8 cellular contexts compared by ENCODE assay signal in the genomic region with DNA sequence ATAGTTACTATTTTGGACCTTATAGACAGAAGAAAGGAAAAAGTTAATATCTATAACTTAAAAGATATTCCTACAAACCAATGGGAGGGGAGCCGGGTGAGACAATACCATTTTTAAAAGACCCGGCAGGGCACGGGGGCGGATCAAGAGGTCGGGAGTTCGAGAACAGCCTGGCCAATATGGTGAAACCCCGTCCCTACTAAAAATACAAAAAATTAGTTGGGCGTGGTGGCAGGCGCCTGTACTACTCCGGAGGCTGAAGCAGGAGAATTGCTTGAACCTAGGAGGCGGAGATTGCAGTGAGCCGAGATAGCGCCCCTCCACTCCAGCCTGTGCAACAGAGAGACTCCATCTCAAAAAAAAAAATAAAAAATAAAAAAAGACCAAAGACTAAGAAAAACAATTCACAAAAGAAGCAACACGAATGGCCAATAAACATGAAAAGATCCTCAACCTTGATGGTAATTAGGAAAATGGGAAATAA. TPM values are rescaled to one million over a fixed set of nuclear protein-coding genes. Genes with fewer than 3 reads are reported as not detected.
DNase-seq lines count a peak whose midpoint lies in the region; ATAC-seq and TF ChIP-seq lines count a peak whose summit lies in the region.

No MANE protein-coding gene starts in this region.

- TF ChIP-seq CTCF in astrocyte of the spinal cord (IDR thresholded peaks at IDR 0.05; ENCODE audit: low read depth, low read length) = no peak

- peaks cover 19 to 35% of the 10 kb centered on the region in 2 donors for H3K27me3 Mint-ChIP-seq in CD8-positive, alpha-beta memory T cell
- peaks cover 19 to 26% (median 23%) of the 10 kb centered on the region in 3 donors for H3K27me3 Mint-ChIP-seq in naive B cell

- peaks cover 35 to 43% (median 42%) of the 10 kb centered on the region in 3 donors for H3K4me1 Mint-ChIP-seq in CD8-positive, alpha-beta memory T cell
- peaks cover 13 to 36% (median 31%) of the 10 kb centered on the region in 3 donors for H3K4me1 Mint-ChIP-seq in naive B cell

- no peaks in the 10 kb centered on the region for H3K9me3 ChIP-seq in CD8-positive, alpha-beta memory T cell (ENCODE audit: low read length)
- H3K9me3 ChIP-seq in MG63 = no peaks in the 10 kb centered on the region

- POLR2A ChIA-PET in CD8-positive, alpha-beta memory T cell (lab: Charles Lee) = interaction anchor here (0.7 to 1.1 kb wide), 4 partner anchors 69 to 85 kb away, joined by 5 to 9 read pairs (median 8); partner anchors contain the start of genes NCDN and TFAP2E

- peak overlapping the region; percentile 99 to 100 (median 100) for H3K4me3 Mint-ChIP-seq in CD8-positive, alpha-beta memory T cell
- peak overlapping the region; percentile 97 to 100 (median 100) for H3K4me3 Mint-ChIP-seq in naive B cell

- CTCF ChIA-PET in CD8-positive, alpha-beta memory T cell (lab: Charles Lee) = interaction anchor here (0.7 to 0.8 kb wide), 2 partner anchors 84 to 166 kb away, joined by 3 read pairs; no protein-coding TSS in a partner anchor

- H3K4me3 ChIP-seq in CD8-positive, alpha-beta memory T cell (ENCODE audit: low read length) = peak overlapping the region; percentile 99
- H3K4me3 ChIP-seq in MG63 = peak overlapping the region; percentile 96
- H3K4me3 ChIP-seq in astrocyte of the spinal cord (ENCODE audit: low read depth, low read length) = peak overlapping the region; percentile 99

- ATAC-seq in naive B cell (ENCODE audit: low read depth in 2 of 2) (no peak), HG02981 (IDR thresholded peaks at IDR 0.05; ENCODE audit: unreplicated experiment) (no peak), HG03095 (IDR thresholded peaks at IDR 0.05; ENCODE audit: unreplicated experiment) (no peak), HG03159 (IDR thresholded peaks at IDR 0.05; ENCODE audit: unreplicated experiment) (no peak)

- in situ Hi-C loops in astrocyte of the spinal cord (cut with HindIII; ENCODE audit: low sequenced_read_pairs) = no loop called here

- no peaks in the 10 kb centered on the region for H3K9me3 Mint-ChIP-seq in CD8-positive, alpha-beta memory T cell
- H3K9me3 Mint-ChIP-seq in naive B cell = no peaks in the 10 kb centered on the region

- peak overlapping the region in 5 of 8 donors; percentile 29 to 100 (median 97) for H3K27ac Mint-ChIP-seq in CD8-positive, alpha-beta memory T cell
- peak overlapping the region in 3 of 6 donors; percentile 33 to 97 (median 37) for H3K27ac Mint-ChIP-seq in naive B cell

- peaks cover 11% of the 10 kb centered on the region for H3K27me3 ChIP-seq in CD8-positive, alpha-beta memory T cell (ENCODE audit: insufficient read depth, low read length, poor library complexity, severe bottlenecking)
- peaks cover 6% of the 10 kb centered on the region; the same call in 1 of the 2 replicates for H3K27me3 ChIP-seq in MG63

- peak in 1 of 5 donors; percentile 6 for DNase-seq in CD8-positive, alpha-beta memory T cell
- peak; percentile 29 for DNase-seq in MG63
- no peak for DNase-seq in astrocyte of the spinal cord (ENCODE audit: low read depth, low spot score)
- DNase-seq in naive B cell = no peak
- no peak for DNase-seq in Ammon's horn (ENCODE audit: low spot score)

- peaks cover 26% of the 10 kb centered on the region for H3K4me1 ChIP-seq in CD8-positive, alpha-beta memory T cell (ENCODE audit: insufficient read depth, low read length)

- peaks cover 0 to 10% (median 1%) of the 10 kb centered on the region in 3 donors for H3K36me3 Mint-ChIP-seq in CD8-positive, alpha-beta memory T cell
- H3K36me3 Mint-ChIP-seq in naive B cell = peaks cover 0 to 7% of the 10 kb centered on the region in 2 donors

- H3K36me3 ChIP-seq in CD8-positive, alpha-beta memory T cell (ENCODE audit: insufficient read depth, low read length) = no peaks in the 10 kb centered on the region
- peaks cover 18% of the 10 kb centered on the region for H3K36me3 ChIP-seq in MG63

- H3K27ac ChIP-seq in CD8-positive, alpha-beta memory T cell (ENCODE audit: low read depth, low read length) = peak overlapping the region; percentile 92

RNA-seq across cellular contexts. Expression of gene PSMB2, which starts 1.2 kb away (rescaled TPM):
- total RNA-seq in CD8-positive, alpha-beta memory T cell = 100 to 1,000 TPM; 117 to 119 TPM
- 87.0 TPM for polyA plus RNA-seq in CD8-positive, alpha-beta memory T cell
- total RNA-seq in MG63 (2014; rRNA removed; shearing (Covaris generic); ENCODE audit: low replicate concordance) = 109 and 114 TPM in 2 replicates
- 10 to 100 TPM; 59.7 to 69.0 (median 65.9) TPM for polyA plus RNA-seq in naive B cell (ENCODE audit: low read depth in 6 of 6)
